In the genomic region with DNA sequence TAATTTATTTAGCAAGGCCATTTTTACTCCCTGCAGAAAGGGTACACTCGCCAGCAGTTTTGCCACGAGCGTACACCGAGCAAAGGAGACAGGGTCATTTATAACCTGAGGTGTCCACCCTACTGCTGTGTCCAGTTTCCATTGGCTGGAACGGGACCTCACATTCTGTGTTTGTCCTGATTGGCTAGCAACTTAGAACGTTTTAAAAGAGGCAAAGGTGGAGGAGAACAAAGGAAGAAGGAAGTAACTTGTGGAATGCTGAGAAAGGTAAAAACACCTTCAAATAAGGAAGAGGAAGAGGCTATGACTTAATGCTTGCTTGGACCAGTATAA, we compare ENCODE assay signal across 8 cellular contexts. TPM values are rescaled to one million over a fixed set of nuclear protein-coding genes. Genes with fewer than 3 reads are reported as not detected.
DNase-seq lines count a peak whose midpoint lies in the region; ATAC-seq and TF ChIP-seq lines count a peak whose summit lies in the region.
"Not testable (repeated sequence)": the region's sequence is repeated elsewhere in the genome, so short reads cannot be mapped to it uniquely, and the experiment has no call there.

No MANE protein-coding gene starts in this region.

- not testable (repeated sequence) for TF ChIP-seq EP300 in sigmoid colon (IDR thresholded peaks at IDR 0.05)

- peak overlapping the region; percentile 92 for H3K27ac Mint-ChIP-seq in activated T-helper 17 cell treated with anti-CD3 and anti-CD28 coated beads, Interleukin-2, amount 50 U/mL, for 72 hours

- H3K36me3 Mint-ChIP-seq in activated T-helper 17 cell treated with anti-CD3 and anti-CD28 coated beads, Interleukin-2, amount 50 U/mL, for 72 hours (ENCODE audit: low read depth) = not testable (repeated sequence)

- not testable (repeated sequence) for H3K9me3 ChIP-seq in left lung; sigmoid colon; aorta (ENCODE audit: control insufficient read depth, low read length)

- H3K36me3 ChIP-seq in left lung; sigmoid colon; aorta (ENCODE audit: control insufficient read depth in 1 of 2, insufficient read depth in 2 of 2, low read length in 1 of 2): not testable (repeated sequence)

- peaks cover 21% of the 10 kb centered on the region for H3K4me1 Mint-ChIP-seq in activated T-helper 17 cell treated with anti-CD3 and anti-CD28 coated beads, Interleukin-2, amount 50 U/mL, for 72 hours

- H3K4me3 Mint-ChIP-seq in activated T-helper 17 cell treated with anti-CD3 and anti-CD28 coated beads, Interleukin-2, amount 50 U/mL, for 72 hours = peak overlapping the region; percentile 86

- not testable (repeated sequence) for H3K9me3 Mint-ChIP-seq in activated T-helper 17 cell treated with anti-CD3 and anti-CD28 coated beads, Interleukin-2, amount 50 U/mL, for 72 hours

- intact Hi-C loops in left lung (cut with DNase I) = not testable (repeated sequence)
- intact Hi-C loops in sigmoid colon (cut with DNase I) (loop anchor here (2.0 to 10.0 kb wide), 6 partner anchors 55 to 635 kb away; partner anchors contain the start of genes CYP4F12, EPS15L1, FAM32A and RAB8A), aorta (cut with DNase I) (loop anchor here in 1 of 2 donors (2.0 kb wide), 1 partner anchor 347 kb away; the partner anchor contains the start of gene FAM32A)

- H3K27me3 ChIP-seq in left lung; sigmoid colon; aorta (ENCODE audit: control insufficient read depth in 1 of 2, insufficient read depth in 2 of 2, low read length in 1 of 2): not testable (repeated sequence)

- H3K4me3 ChIP-seq in GM08714 (ENCODE audit: low read length) (peak overlapping the region; percentile 80; the same call in 1 of the 2 replicates), epithelial cell of esophagus (ENCODE audit: low read length) (peak overlapping the region; percentile 77), left lung (peak overlapping the region; percentile 61 to 70), sigmoid colon (peak overlapping the region; percentile 58 to 91 (median 75)), aorta (ENCODE audit: low read length in 2 of 2) (peak overlapping the region; percentile 27 to 42)

- TF ChIP-seq CTCF in epithelial cell of esophagus (IDR thresholded peaks at IDR 0.05; ENCODE audit: insufficient read depth, low read depth, low read length, missing control alignments); left lung (IDR thresholded peaks at IDR 0.05); sigmoid colon (IDR thresholded peaks at IDR 0.05): not testable (repeated sequence)

- ATAC-seq in HG03460 (IDR thresholded peaks at IDR 0.05; ENCODE audit: unreplicated experiment) = peak; percentile 14
- peak; percentile 20 for ATAC-seq in activated T-helper 17 cell treated with anti-CD3 and anti-CD28 coated beads, Interleukin-2, amount 50 U/mL, for 72 hours (replicated peaks)
- peak; percentile 45 for ATAC-seq in left lung
- not testable (repeated sequence) for ATAC-seq in aorta (ENCODE audit: low FRiP score)

- H3K27ac ChIP-seq in left lung = peak overlapping the region; percentile 99
- peak overlapping the region; percentile 90 to 100 (median 98) for H3K27ac ChIP-seq in sigmoid colon
- H3K27ac ChIP-seq in aorta (ENCODE audit: low read depth in 1 of 2, low read length in 2 of 2) = peak overlapping the region in 1 of 2 donors; percentile 48

- TF ChIP-seq POLR2A in sigmoid colon (IDR thresholded peaks at IDR 0.05) = not testable (repeated sequence)

- WGBS in sigmoid colon, 2 donors = 0 to 1% methylated on average over 6 of the region's 6 CpGs
- WGBS in aorta, 2 donors = 1% methylated on average over 6 of the region's 6 CpGs

- H3K27me3 Mint-ChIP-seq in activated T-helper 17 cell treated with anti-CD3 and anti-CD28 coated beads, Interleukin-2, amount 50 U/mL, for 72 hours = not testable (repeated sequence)

- peaks cover 0 to 17% of the 10 kb centered on the region in 2 donors for H3K4me1 ChIP-seq in left lung
- peaks cover 0 to 13% (median 6%) of the 10 kb centered on the region in 4 donors for H3K4me1 ChIP-seq in sigmoid colon
- H3K4me1 ChIP-seq in aorta (ENCODE audit: control insufficient read depth in 1 of 2, insufficient read depth in 2 of 2, low read length in 2 of 2) = not testable (repeated sequence)

- peak; percentile 69 for DNase-seq in SIG-M5 treated with dmso at 0.1 percent for 504 hours (lab: John Stamatoyannopoulos, UW; ENCODE audit: unreplicated experiment)
- peak; percentile 78 for DNase-seq in epithelial cell of esophagus (ENCODE audit: low read depth)
- DNase-seq in left lung, sigmoid colon, aorta: not testable (repeated sequence)

RNA-seq across cellular contexts. Expression of gene OR10H1, which starts 21.9 kb away (rescaled TPM):
- total RNA-seq in activated T-helper 17 cell treated with anti-CD3 and anti-CD28 coated beads, Interleukin-2, amount 50 U/mL, for 72 hours = not detected
- total RNA-seq in left lung (under 1 TPM in 1 of 2 donors, not detected in 1; 0.06 TPM), sigmoid colon (not detected), aorta (under 1 TPM in 1 of 2 donors, not detected in 1; 0.10 TPM)
- polyA plus RNA-seq in sigmoid colon (not detected), aorta (not detected)

RNA-seq across cellular contexts. Expression of gene OR10H5, which starts 49.9 kb away (rescaled TPM):
- total RNA-seq in activated T-helper 17 cell treated with anti-CD3 and anti-CD28 coated beads, Interleukin-2, amount 50 U/mL, for 72 hours = not detected
- total RNA-seq in left lung = not detected
- not detected for total RNA-seq in sigmoid colon
- polyA plus RNA-seq in sigmoid colon = under 1 TPM in 1 of 3 donors, not detected in 2; under 0.01 TPM
- total RNA-seq in aorta = not detected
- not detected for polyA plus RNA-seq in aorta
